In the genomic region with DNA sequence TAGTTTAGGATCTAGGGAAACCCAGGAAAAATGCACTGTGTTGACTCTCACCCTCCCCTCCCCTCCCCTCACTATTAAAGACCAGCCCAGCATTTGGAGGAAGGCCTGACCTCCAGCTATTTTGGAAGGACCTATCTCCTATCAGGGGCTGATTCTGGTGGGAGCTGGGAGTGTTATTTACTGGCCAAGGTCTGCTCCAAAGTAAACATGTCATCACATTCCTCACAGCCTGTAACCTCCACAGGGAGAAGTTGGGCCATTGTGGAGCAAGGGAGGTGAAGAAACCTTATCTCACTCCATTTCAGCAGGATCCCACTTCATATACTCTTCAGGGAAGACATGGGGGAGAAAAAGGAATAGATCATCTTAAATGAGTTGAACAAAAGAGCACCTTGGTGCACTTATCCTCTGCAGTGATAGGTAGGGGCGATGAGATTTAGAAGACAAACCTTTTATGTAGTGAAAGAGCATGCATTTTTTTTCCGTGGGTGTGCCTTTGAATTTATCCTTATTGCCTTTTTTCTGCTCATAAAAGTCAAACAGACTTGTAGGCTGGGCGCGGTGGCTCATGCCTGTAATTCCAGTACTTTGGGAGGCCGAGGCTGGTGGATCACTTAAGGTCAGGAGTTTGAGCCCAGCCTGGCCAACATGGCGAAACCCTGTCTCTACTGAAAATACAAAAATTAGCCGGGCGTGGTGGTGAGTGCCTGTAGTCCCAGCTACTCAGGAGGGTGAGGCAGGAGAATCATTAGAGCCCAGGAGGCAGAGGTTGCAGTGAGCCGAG, we compare ENCODE assay signal across 1 cellular context.
TF ChIP-seq lines count a peak whose summit lies in the region.

No MANE protein-coding gene starts in this region.

TF ChIP-seq in HepG2, 621 proteins besides CTCF, POLR2A, EP300 and RAD21 (continued from another document and continues in another):
- peak; percentile 56; the same call in 1 of the 2 replicates for TF ChIP-seq ZNF556 (CRISPR knock-in tag; IDR thresholded peaks at IDR 0.05; ENCODE audit: borderline replicate concordance)
- TF ChIP-seq, protein P1, sequence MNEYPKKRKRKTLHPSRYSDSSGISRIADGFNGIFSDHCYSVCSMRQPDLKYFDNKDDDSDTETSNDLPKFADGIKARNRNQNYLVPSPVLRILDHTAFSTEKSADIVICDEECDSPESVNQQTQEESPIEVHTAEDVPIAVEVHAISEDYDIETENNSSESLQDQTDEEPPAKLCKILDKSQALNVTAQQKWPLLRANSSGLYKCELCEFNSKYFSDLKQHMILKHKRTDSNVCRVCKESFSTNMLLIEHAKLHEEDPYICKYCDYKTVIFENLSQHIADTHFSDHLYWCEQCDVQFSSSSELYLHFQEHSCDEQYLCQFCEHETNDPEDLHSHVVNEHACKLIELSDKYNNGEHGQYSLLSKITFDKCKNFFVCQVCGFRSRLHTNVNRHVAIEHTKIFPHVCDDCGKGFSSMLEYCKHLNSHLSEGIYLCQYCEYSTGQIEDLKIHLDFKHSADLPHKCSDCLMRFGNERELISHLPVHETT (CRISPR knock-in tag; conservative IDR thresholded peaks at IDR 0.05), result no peak
- TF ChIP-seq ZC3H4 (CRISPR knock-in tag; IDR thresholded peaks at IDR 0.05; ENCODE audit: borderline replicate concordance), result no peak
- no peak for TF ChIP-seq ZSCAN22 (CRISPR knock-in tag; IDR thresholded peaks at IDR 0.05)
- no peak for TF ChIP-seq ZNF691 (CRISPR knock-in tag; IDR thresholded peaks at IDR 0.05; ENCODE audit: borderline replicate concordance, low read depth)
- no peak for TF ChIP-seq TCF7L2 (IDR thresholded peaks at IDR 0.05; ENCODE audit: low read depth, low read length)
- TF ChIP-seq SALL2 (CRISPR knock-in tag; IDR thresholded peaks at IDR 0.05), result no peak
- TF ChIP-seq ZNF484 (CRISPR knock-in tag; IDR thresholded peaks at IDR 0.05; ENCODE audit: borderline replicate concordance, low read depth), result no peak
- no peak for TF ChIP-seq ZNF550 (CRISPR knock-in tag; IDR thresholded peaks at IDR 0.05; ENCODE audit: borderline replicate concordance)
- no peak for TF ChIP-seq ZNF841 (CRISPR knock-in tag; IDR thresholded peaks at IDR 0.05; ENCODE audit: borderline replicate concordance)
- TF ChIP-seq ZHX1 (CRISPR knock-in tag; IDR thresholded peaks at IDR 0.05; ENCODE audit: low read depth), result no peak
- no peak for TF ChIP-seq KDM4B (CRISPR knock-in tag; IDR thresholded peaks at IDR 0.05)
- no peak for TF ChIP-seq FOXC1 (CRISPR knock-in tag; IDR thresholded peaks at IDR 0.05; ENCODE audit: borderline replicate concordance)
- TF ChIP-seq, protein P2, sequence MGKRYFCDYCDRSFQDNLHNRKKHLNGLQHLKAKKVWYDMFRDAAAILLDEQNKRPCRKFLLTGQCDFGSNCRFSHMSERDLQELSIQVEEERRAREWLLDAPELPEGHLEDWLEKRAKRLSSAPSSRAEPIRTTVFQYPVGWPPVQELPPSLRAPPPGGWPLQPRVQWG (CRISPR knock-in tag; IDR thresholded peaks at IDR 0.05; ENCODE audit: borderline replicate concordance, low read depth), result no peak
- TF ChIP-seq, protein P3, sequence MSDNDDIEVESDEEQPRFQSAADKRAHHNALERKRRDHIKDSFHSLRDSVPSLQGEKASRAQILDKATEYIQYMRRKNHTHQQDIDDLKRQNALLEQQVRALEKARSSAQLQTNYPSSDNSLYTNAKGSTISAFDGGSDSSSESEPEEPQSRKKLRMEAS (IDR thresholded peaks at IDR 0.05), result peak; percentile 74
- TF ChIP-seq YEATS4 (CRISPR knock-in tag; IDR thresholded peaks at IDR 0.05; ENCODE audit: borderline replicate concordance), result peak; percentile 41; the same call in 1 of the 2 replicates
- TF ChIP-seq, protein P4, sequence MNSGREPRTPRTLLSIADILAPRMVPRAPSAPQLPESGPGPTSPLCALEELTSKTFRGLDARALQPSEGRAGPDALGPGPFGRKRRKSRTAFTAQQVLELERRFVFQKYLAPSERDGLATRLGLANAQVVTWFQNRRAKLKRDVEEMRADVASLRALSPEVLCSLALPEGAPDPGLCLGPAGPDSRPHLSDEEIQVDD (CRISPR knock-in tag; IDR thresholded peaks at IDR 0.05; ENCODE audit: borderline replicate concordance), result no peak
- TF ChIP-seq ZNF567 (CRISPR knock-in tag; IDR thresholded peaks at IDR 0.05; ENCODE audit: borderline replicate concordance), result no peak
- no peak for TF ChIP-seq SIX4 (CRISPR knock-in tag; IDR thresholded peaks at IDR 0.05)
- no peak; the same call in 1 of the 2 replicates for TF ChIP-seq ZKSCAN8 (CRISPR knock-in tag; IDR thresholded peaks at IDR 0.05; ENCODE audit: borderline replicate concordance)
- no peak for TF ChIP-seq ZMYM2 (CRISPR knock-in tag; IDR thresholded peaks at IDR 0.05)
- no peak for TF ChIP-seq HMG20B (CRISPR knock-in tag; conservative IDR thresholded peaks at IDR 0.05)
- TF ChIP-seq ZNF142 (CRISPR knock-in tag; IDR thresholded peaks at IDR 0.05), result no peak
- TF ChIP-seq KAT8 (CRISPR knock-in tag; IDR thresholded peaks at IDR 0.05), result 0 out of 2 replicates have a peak, but pooled peaks have one; percentile 27
- no peak for TF ChIP-seq ATF7-NPFF (CRISPR knock-in tag; IDR thresholded peaks at IDR 0.05; ENCODE audit: low read depth)
- TF ChIP-seq, protein P5, sequence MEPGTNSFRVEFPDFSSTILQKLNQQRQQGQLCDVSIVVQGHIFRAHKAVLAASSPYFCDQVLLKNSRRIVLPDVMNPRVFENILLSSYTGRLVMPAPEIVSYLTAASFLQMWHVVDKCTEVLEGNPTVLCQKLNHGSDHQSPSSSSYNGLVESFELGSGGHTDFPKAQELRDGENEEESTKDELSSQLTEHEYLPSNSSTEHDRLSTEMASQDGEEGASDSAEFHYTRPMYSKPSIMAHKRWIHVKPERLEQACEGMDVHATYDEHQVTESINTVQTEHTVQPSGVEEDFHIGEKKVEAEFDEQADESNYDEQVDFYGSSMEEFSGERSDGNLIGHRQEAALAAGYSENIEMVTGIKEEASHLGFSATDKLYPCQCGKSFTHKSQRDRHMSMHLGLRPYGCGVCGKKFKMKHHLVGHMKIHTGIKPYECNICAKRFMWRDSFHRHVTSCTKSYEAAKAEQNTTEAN (CRISPR knock-in tag; conservative IDR thresholded peaks at IDR 0.05), result no peak
- no peak for TF ChIP-seq ZFP62 (CRISPR knock-in tag; IDR thresholded peaks at IDR 0.05)
- TF ChIP-seq, protein P6, sequence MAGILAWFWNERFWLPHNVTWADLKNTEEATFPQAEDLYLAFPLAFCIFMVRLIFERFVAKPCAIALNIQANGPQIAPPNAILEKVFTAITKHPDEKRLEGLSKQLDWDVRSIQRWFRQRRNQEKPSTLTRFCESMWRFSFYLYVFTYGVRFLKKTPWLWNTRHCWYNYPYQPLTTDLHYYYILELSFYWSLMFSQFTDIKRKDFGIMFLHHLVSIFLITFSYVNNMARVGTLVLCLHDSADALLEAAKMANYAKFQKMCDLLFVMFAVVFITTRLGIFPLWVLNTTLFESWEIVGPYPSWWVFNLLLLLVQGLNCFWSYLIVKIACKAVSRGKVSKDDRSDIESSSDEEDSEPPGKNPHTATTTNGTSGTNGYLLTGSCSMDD (CRISPR knock-in tag; IDR thresholded peaks at IDR 0.05), result no peak
- no peak for TF ChIP-seq HOXA7 (CRISPR knock-in tag; IDR thresholded peaks at IDR 0.05)
- TF ChIP-seq YY1 (IDR thresholded peaks at IDR 0.05; ENCODE audit: insufficient read depth, insufficient replicate concordance, low read depth, low read length), result no peak
- no peak for TF ChIP-seq ZNF740 (CRISPR knock-in tag; IDR thresholded peaks at IDR 0.05)
- no peak for TF ChIP-seq ZNF572 (CRISPR knock-in tag; IDR thresholded peaks at IDR 0.05)
- no peak for TF ChIP-seq IKZF1 (IDR thresholded peaks at IDR 0.05)
- no peak for TF ChIP-seq ZNF121 (CRISPR knock-in tag; IDR thresholded peaks at IDR 0.05)
- TF ChIP-seq ZNF589 (CRISPR knock-in tag; conservative IDR thresholded peaks at IDR 0.05), result no peak
- TF ChIP-seq SALL1 (CRISPR knock-in tag; IDR thresholded peaks at IDR 0.05), result peak; percentile 90
- TF ChIP-seq RBM22 (optimal IDR thresholded peaks at IDR 0.05; ENCODE audit: low read length), result no peak
- TF ChIP-seq HDAC2 (CRISPR knock-in tag; IDR thresholded peaks at IDR 0.05), result peak; percentile 89
- no peak for TF ChIP-seq PREB (CRISPR knock-in tag; IDR thresholded peaks at IDR 0.05)
- no peak for TF ChIP-seq HINFP (CRISPR knock-in tag; IDR thresholded peaks at IDR 0.05; ENCODE audit: low read depth)
- no peak for TF ChIP-seq KLF11 (CRISPR knock-in tag; IDR thresholded peaks at IDR 0.05)
- no peak for TF ChIP-seq SP1 (IDR thresholded peaks at IDR 0.05)
- TF ChIP-seq SP1 (CRISPR knock-in tag; IDR thresholded peaks at IDR 0.05), result no peak
- TF ChIP-seq ZNF713 (CRISPR knock-in tag; IDR thresholded peaks at IDR 0.05), result no peak
